In the genomic region with DNA sequence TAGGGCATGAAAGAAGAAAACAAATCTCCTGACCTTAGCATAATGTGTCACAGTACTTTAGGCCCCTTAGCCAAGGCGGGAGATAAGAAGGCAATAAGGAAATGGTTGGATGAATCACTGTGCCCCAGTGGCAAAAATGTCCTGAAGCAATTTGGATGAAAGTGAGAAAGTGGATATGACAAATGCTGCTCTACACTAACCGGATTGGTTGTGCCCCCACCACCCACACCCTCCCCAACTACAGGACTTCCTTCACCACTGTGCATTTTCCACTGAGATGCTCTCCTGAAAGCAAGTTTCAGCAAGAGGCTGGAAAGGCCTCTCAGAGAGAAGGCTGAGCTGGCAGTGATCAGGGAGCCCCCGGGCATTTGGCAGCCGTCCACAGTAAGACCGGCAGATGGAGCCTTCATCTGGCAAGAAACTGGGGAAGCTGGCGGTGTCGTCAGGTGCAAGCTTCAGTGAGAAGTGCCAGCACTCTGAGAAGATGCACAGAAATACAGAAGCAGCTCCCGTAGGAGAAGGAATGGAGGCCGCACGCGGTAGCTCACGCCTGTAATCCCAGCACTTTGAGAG, we compare ENCODE assay signal across 8 cellular contexts.
DNase-seq lines count a peak whose midpoint lies in the region; ATAC-seq and TF ChIP-seq lines count a peak whose summit lies in the region.

No MANE protein-coding gene starts in this region.

- H3K36me3 ChIP-seq in right atrium auricular region, result no peaks in the 10 kb centered on the region
- H3K36me3 ChIP-seq in breast epithelium, result no peaks in the 10 kb centered on the region

- no peak for ATAC-seq in HG03095 (IDR thresholded peaks at IDR 0.05; ENCODE audit: unreplicated experiment)
- ATAC-seq in CD4-positive, alpha-beta T cell (ENCODE audit: poor library complexity), result no peak
- ATAC-seq in stimulated activated memory B cell treated with anti-CD40 and anti-IgM and Interleukin-4, amounts not matched to agents 10 μg/mL and 1 μg/mL and 100 μg/mL, for 72 hours, result no peak

- H3K4me1 Mint-ChIP-seq in mesothelial cell of epicardium, result peaks cover 20% of the 10 kb centered on the region
- no peaks in the 10 kb centered on the region for H3K4me1 Mint-ChIP-seq in CD4-positive, alpha-beta T cell (ENCODE audit: low read depth)
- peaks cover 6% of the 10 kb centered on the region for H3K4me1 Mint-ChIP-seq in stimulated activated memory B cell treated with anti-CD40 and anti-IgM and Interleukin-4, amounts not matched to agents 10 μg/mL and 1 μg/mL and 100 μg/mL, for 72 hours

- intact Hi-C loops in cardiac septum (cut with DNase I) (no loop called here), breast epithelium (cut with DNase I; ENCODE audit: low total_unique reads) (no loop called here)
- intact Hi-C loops in CD4-positive, alpha-beta T cell (cut with DNase I, micrococcal nuclease), result no loop called here

- DNase-seq in cardiac septum (ENCODE audit: low spot score), result peak; percentile 27
- no peak for DNase-seq in right atrium auricular region (ENCODE audit: low spot score)
- DNase-seq in NCI-H69 (lab: John Stamatoyannopoulos, UW), result peak; percentile 86
- DNase-seq in breast epithelium (ENCODE audit: low spot score in 2 of 2), result peak; percentile 86 to 93
- peak; percentile 50 to 79 for DNase-seq in mesothelial cell of epicardium (ENCODE audit: low spot score in 2 of 2, unreplicated experiment in 2 of 2)
- no peak for DNase-seq in CD4-positive, alpha-beta T cell

- CTCF ChIA-PET in CD4-positive, alpha-beta T cell (lab: Charles Lee), result no interaction called here

- H3K27ac Mint-ChIP-seq in mesothelial cell of epicardium, result peak overlapping the region; percentile 79
- H3K27ac Mint-ChIP-seq in CD4-positive, alpha-beta T cell, result no peak overlapping the region
- H3K27ac Mint-ChIP-seq in stimulated activated memory B cell treated with anti-CD40 and anti-IgM and Interleukin-4, amounts not matched to agents 10 μg/mL and 1 μg/mL and 100 μg/mL, for 72 hours, result no peak overlapping the region

- peaks cover 4% of the 10 kb centered on the region for H3K36me3 Mint-ChIP-seq in mesothelial cell of epicardium
- H3K36me3 Mint-ChIP-seq in CD4-positive, alpha-beta T cell (ENCODE audit: low read depth), result no peaks in the 10 kb centered on the region
- H3K36me3 Mint-ChIP-seq in stimulated activated memory B cell treated with anti-CD40 and anti-IgM and Interleukin-4, amounts not matched to agents 10 μg/mL and 1 μg/mL and 100 μg/mL, for 72 hours, result no peaks in the 10 kb centered on the region

- no peak for TF ChIP-seq POLR2A in breast epithelium (IDR thresholded peaks at IDR 0.05)

- H3K4me1 ChIP-seq in right atrium auricular region (no peaks in the 10 kb centered on the region), breast epithelium (no peaks in the 10 kb centered on the region)

- H3K4me3 ChIP-seq in right atrium auricular region (no peak overlapping the region), breast epithelium (no peak overlapping the region)

- H3K9me3 Mint-ChIP-seq in mesothelial cell of epicardium, result no peaks in the 10 kb centered on the region
- H3K9me3 Mint-ChIP-seq in CD4-positive, alpha-beta T cell, result no peaks in the 10 kb centered on the region
- no peaks in the 10 kb centered on the region for H3K9me3 Mint-ChIP-seq in stimulated activated memory B cell treated with anti-CD40 and anti-IgM and Interleukin-4, amounts not matched to agents 10 μg/mL and 1 μg/mL and 100 μg/mL, for 72 hours

- H3K9me3 ChIP-seq in right atrium auricular region (no peaks in the 10 kb centered on the region), breast epithelium (no peaks in the 10 kb centered on the region)
- no peaks in the 10 kb centered on the region for H3K9me3 ChIP-seq in CD4-positive, alpha-beta T cell (ENCODE audit: control insufficient read depth, low read length)

- H3K4me3 Mint-ChIP-seq in mesothelial cell of epicardium, result no peak overlapping the region
- no peak overlapping the region for H3K4me3 Mint-ChIP-seq in CD4-positive, alpha-beta T cell
- no peak overlapping the region for H3K4me3 Mint-ChIP-seq in stimulated activated memory B cell treated with anti-CD40 and anti-IgM and Interleukin-4, amounts not matched to agents 10 μg/mL and 1 μg/mL and 100 μg/mL, for 72 hours

- H3K27me3 Mint-ChIP-seq in mesothelial cell of epicardium (ENCODE audit: low read depth), result no peaks in the 10 kb centered on the region
- H3K27me3 Mint-ChIP-seq in CD4-positive, alpha-beta T cell, result no peaks in the 10 kb centered on the region
- H3K27me3 Mint-ChIP-seq in stimulated activated memory B cell treated with anti-CD40 and anti-IgM and Interleukin-4, amounts not matched to agents 10 μg/mL and 1 μg/mL and 100 μg/mL, for 72 hours, result no peaks in the 10 kb centered on the region

- no peak for TF ChIP-seq CTCF in right atrium auricular region (IDR thresholded peaks at IDR 0.05)
- TF ChIP-seq CTCF in breast epithelium (IDR thresholded peaks at IDR 0.05), result no peak
- no peak for TF ChIP-seq CTCF in mesothelial cell of epicardium (IDR thresholded peaks at IDR 0.05; ENCODE audit: unreplicated experiment)
- no peak for TF ChIP-seq CTCF in CD4-positive, alpha-beta T cell (IDR thresholded peaks at IDR 0.05)

- no peak overlapping the region for H3K27ac ChIP-seq in right atrium auricular region
- H3K27ac ChIP-seq in breast epithelium, result peak overlapping the region; percentile 43 to 69
- no peak overlapping the region for H3K27ac ChIP-seq in CD4-positive, alpha-beta T cell (ENCODE audit: low read depth, low read length)

- POLR2A ChIA-PET in CD4-positive, alpha-beta T cell (lab: Charles Lee), result no interaction called here

- no peaks in the 10 kb centered on the region for H3K27me3 ChIP-seq in right atrium auricular region
- H3K27me3 ChIP-seq in breast epithelium, result no peaks in the 10 kb centered on the region
- no peaks in the 10 kb centered on the region for H3K27me3 ChIP-seq in CD4-positive, alpha-beta T cell (ENCODE audit: control insufficient read depth, insufficient read depth, low read length)

Comparison
In these comparisons a context has a peak if more than half of its experiments do, and no peak if none do; other contexts are left out.
1. DNase-seq: peak in cardiac septum (single experiment), NCI-H69 (single experiment), breast epithelium (2 of 2) and mesothelial cell of epicardium (2 of 2); none in right atrium auricular region (single experiment) and CD4-positive, alpha-beta T cell (0 of 10).
2. H3K27ac ChIP-seq: peak in breast epithelium (2 of 2); none in right atrium auricular region (0 of 2) and CD4-positive, alpha-beta T cell (single experiment).